In the genomic region with DNA sequence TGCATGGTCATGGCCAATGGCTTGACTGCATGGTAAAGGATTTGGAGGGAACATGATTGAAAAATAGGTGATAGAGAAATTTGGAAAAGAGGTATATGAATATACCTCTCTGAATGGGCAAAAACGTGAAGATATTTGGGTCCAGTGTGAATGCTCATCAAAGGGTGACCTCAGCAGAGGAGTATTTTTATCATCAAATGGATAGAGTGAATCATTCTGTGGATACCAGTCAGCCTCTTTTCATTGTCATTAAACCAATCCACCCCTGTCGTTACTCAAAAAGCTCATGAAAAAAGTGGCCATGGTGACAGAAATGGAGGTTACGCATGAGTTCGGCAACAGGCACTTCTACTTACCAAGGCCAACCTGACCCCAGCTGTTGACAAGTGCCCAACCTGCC, we compare ENCODE assay signal across 29 cellular contexts.
"Had no signal": no experiment of that assay in that cellular context is flagged by ENCODE, and none has a peak within 500 bp of the region (broad histone marks: within the 10 kb centered on the region; RNA-seq: fewer than 3 reads in every experiment).

No MANE protein-coding gene starts in this region.

- H3K4me2 ChIP-seq: hepatocyte had no signal

- FAIRE-seq: colon, endometrium, endothelial cell of umbilical vein, frontal cortex had no signal

- H3K27me3 ChIP-seq: colonic mucosa, dorsolateral prefrontal cortex, esophagus muscularis mucosa, esophagus squamous epithelium, foreskin keratinocyte, gastrocnemius medialis, gastroesophageal sphincter, heart left ventricle, heart right ventricle, hepatocyte had no signal

- H3K9me3 Mint-ChIP-seq: endodermal cell had no signal

- H3K79me2 ChIP-seq: hepatocyte had no signal

- H2AFZ ChIP-seq: hepatocyte had no signal

- H3K9me3 ChIP-seq: colonic mucosa, esophagus muscularis mucosa, esophagus squamous epithelium, gastrocnemius medialis, gastroesophageal sphincter had no signal

- H3K4me3 ChIP-seq: colonic mucosa, coronary artery, dorsolateral prefrontal cortex, esophagus muscularis mucosa, esophagus squamous epithelium, gastrocnemius medialis, gastroesophageal sphincter, heart left ventricle, heart right ventricle, hepatocyte had no signal

- H3K4me3 Mint-ChIP-seq: dendritic cell treated with granulocyte-macrophage colony-stimulating factor and Interleukin-4, amounts not matched to agents 40 ng/mL and 50 ng/mL, for 4 days; effector memory CD8-positive, alpha-beta T cell; endodermal cell had no signal

- H3K4me1 Mint-ChIP-seq: endodermal cell had no signal

- H3K27ac Mint-ChIP-seq: dendritic cell treated with granulocyte-macrophage colony-stimulating factor and Interleukin-4, amounts not matched to agents 40 ng/mL and 50 ng/mL, for 4 days; effector memory CD8-positive, alpha-beta T cell; endodermal cell had no signal

- H3K27me3 Mint-ChIP-seq: dendritic cell treated with granulocyte-macrophage colony-stimulating factor and Interleukin-4, amounts not matched to agents 40 ng/mL and 50 ng/mL, for 4 days; effector memory CD8-positive, alpha-beta T cell had no signal

- H3K27ac ChIP-seq: colonic mucosa, coronary artery, dorsolateral prefrontal cortex, epithelial cell of prostate, esophagus muscularis mucosa, esophagus squamous epithelium, foreskin keratinocyte, gastrocnemius medialis, gastroesophageal sphincter, heart left ventricle, heart right ventricle, hepatocyte had no signal

- H3K4me1 ChIP-seq: colonic mucosa, esophagus muscularis mucosa, esophagus squamous epithelium, foreskin keratinocyte, gastrocnemius medialis, gastroesophageal sphincter, heart left ventricle, heart right ventricle had no signal

- DNase-seq: colonic mucosa; cortex of kidney; dermis blood vessel endothelial cell; dorsolateral prefrontal cortex; effector CD4-positive, alpha-beta T cell; effector CD8-positive, alpha-beta T cell; effector memory CD4-positive, alpha-beta T cell; effector memory CD8-positive, alpha-beta T cell; endodermal cell; erythroblast; esophagus squamous epithelium; foreskin keratinocyte; foreskin melanocyte; gastrocnemius medialis; glutamatergic neuron; head of caudate nucleus; heart left ventricle; heart right ventricle had no signal

- H3K36me3 ChIP-seq: colonic mucosa, esophagus muscularis mucosa, esophagus squamous epithelium, gastrocnemius medialis, gastroesophageal sphincter, heart left ventricle, heart right ventricle had no signal

- ATAC-seq: effector memory CD8-positive, alpha-beta T cell; esophagus mucosa; foreskin keratinocyte; gastrocnemius medialis; gastroesophageal sphincter; heart left ventricle; heart right ventricle had no signal
